1 cellular context compared by ENCODE assay signal in the genomic region with DNA sequence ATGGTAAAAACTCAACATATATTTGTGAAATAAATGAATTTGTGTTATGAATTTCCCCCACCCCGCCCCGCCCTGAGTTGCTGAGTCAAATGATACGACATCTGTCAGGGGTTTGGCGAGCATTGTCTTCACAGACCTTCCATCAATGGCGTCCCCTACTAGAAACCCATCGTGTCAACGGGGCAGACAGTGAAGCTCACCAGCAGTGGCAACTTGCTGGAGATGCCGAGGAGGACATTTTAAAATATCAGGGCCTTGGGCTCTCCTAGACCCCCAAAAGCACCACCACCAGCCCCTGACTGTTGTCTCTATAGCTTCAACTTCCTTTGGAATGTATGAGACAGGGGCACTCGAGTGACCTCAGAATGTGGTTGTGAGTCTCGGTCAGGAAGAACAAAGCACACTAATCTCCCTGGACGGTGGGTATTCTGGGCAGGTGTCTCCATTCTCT.
TF ChIP-seq lines count a peak whose summit lies in the region.

No MANE protein-coding gene starts in this region.

TF ChIP-seq in GM23338, 12 proteins besides CTCF, POLR2A, EP300 and RAD21 (continued from another document):
- TF ChIP-seq, protein P1, sequence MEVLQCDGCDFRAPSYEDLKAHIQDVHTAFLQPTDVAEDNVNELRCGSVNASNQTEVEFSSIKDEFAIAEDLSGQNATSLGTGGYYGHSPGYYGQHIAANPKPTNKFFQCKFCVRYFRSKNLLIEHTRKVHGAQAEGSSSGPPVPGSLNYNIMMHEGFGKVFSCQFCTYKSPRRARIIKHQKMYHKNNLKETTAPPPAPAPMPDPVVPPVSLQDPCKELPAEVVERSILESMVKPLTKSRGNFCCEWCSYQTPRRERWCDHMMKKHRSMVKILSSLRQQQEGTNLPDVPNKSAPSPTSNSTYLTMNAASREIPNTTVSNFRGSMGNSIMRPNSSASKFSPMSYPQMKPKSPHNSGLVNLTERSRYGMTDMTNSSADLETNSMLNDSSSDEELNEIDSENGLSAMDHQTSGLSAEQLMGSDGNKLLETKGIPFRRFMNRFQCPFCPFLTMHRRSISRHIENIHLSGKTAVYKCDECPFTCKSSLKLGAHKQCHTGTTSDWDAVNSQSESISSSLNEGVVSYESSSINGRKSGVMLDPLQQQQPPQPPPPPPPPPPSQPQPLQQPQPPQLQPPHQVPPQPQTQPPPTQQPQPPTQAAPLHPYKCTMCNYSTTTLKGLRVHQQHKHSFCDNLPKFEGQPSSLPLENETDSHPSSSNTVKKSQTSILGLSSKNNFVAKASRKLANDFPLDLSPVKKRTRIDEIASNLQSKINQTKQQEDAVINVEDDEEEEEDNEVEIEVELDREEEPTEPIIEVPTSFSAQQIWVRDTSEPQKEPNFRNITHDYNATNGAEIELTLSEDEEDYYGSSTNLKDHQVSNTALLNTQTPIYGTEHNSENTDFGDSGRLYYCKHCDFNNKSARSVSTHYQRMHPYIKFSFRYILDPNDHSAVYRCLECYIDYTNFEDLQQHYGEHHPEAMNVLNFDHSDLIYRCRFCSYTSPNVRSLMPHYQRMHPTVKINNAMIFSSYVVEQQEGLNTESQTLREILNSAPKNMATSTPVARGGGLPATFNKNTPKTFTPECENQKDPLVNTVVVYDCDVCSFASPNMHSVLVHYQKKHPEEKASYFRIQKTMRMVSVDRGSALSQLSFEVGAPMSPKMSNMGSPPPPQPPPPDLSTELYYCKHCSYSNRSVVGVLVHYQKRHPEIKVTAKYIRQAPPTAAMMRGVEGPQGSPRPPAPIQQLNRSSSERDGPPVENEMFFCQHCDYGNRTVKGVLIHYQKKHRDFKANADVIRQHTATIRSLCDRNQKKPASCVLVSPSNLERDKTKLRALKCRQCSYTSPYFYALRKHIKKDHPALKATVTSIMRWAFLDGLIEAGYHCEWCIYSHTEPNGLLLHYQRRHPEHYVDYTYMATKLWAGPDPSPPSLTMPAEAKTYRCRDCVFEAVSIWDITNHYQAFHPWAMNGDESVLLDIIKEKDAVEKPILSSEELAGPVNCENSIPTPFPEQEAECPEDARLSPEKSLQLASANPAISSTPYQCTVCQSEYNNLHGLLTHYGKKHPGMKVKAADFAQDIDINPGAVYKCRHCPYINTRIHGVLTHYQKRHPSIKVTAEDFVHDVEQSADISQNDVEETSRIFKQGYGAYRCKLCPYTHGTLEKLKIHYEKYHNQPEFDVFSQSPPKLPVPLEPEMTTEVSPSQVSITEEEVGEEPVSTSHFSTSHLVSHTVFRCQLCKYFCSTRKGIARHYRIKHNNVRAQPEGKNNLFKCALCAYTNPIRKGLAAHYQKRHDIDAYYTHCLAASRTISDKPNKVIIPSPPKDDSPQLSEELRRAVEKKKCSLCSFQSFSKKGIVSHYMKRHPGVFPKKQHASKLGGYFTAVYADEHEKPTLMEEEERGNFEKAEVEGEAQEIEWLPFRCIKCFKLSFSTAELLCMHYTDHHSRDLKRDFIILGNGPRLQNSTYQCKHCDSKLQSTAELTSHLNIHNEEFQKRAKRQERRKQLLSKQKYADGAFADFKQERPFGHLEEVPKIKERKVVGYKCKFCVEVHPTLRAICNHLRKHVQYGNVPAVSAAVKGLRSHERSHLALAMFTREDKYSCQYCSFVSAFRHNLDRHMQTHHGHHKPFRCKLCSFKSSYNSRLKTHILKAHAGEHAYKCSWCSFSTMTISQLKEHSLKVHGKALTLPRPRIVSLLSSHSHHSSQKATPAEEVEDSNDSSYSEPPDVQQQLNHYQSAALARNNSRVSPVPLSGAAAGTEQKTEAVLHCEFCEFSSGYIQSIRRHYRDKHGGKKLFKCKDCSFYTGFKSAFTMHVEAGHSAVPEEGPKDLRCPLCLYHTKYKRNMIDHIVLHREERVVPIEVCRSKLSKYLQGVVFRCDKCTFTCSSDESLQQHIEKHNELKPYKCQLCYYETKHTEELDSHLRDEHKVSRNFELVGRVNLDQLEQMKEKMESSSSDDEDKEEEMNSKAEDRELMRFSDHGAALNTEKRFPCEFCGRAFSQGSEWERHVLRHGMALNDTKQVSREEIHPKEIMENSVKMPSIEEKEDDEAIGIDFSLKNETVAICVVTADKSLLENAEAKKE (CRISPR knock-in tag; IDR thresholded peaks at IDR 0.05), result no peak
- TF ChIP-seq NANOG (IDR thresholded peaks at IDR 0.05; ENCODE audit: borderline replicate concordance), result no peak
- TF ChIP-seq, protein P2, sequence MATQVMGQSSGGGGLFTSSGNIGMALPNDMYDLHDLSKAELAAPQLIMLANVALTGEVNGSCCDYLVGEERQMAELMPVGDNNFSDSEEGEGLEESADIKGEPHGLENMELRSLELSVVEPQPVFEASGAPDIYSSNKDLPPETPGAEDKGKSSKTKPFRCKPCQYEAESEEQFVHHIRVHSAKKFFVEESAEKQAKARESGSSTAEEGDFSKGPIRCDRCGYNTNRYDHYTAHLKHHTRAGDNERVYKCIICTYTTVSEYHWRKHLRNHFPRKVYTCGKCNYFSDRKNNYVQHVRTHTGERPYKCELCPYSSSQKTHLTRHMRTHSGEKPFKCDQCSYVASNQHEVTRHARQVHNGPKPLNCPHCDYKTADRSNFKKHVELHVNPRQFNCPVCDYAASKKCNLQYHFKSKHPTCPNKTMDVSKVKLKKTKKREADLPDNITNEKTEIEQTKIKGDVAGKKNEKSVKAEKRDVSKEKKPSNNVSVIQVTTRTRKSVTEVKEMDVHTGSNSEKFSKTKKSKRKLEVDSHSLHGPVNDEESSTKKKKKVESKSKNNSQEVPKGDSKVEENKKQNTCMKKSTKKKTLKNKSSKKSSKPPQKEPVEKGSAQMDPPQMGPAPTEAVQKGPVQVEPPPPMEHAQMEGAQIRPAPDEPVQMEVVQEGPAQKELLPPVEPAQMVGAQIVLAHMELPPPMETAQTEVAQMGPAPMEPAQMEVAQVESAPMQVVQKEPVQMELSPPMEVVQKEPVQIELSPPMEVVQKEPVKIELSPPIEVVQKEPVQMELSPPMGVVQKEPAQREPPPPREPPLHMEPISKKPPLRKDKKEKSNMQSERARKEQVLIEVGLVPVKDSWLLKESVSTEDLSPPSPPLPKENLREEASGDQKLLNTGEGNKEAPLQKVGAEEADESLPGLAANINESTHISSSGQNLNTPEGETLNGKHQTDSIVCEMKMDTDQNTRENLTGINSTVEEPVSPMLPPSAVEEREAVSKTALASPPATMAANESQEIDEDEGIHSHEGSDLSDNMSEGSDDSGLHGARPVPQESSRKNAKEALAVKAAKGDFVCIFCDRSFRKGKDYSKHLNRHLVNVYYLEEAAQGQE (IDR thresholded peaks at IDR 0.05; ENCODE audit: unreplicated experiment), result no peak
- no peak for TF ChIP-seq ZNF331 (CRISPR knock-in tag; IDR thresholded peaks at IDR 0.05; ENCODE audit: low read depth)
- no peak for TF ChIP-seq EZH2 (IDR thresholded peaks at IDR 0.05; ENCODE audit: low read depth, unreplicated experiment)
